Comparison of ENCODE assay signal across 8 cellular contexts in the genomic region with DNA sequence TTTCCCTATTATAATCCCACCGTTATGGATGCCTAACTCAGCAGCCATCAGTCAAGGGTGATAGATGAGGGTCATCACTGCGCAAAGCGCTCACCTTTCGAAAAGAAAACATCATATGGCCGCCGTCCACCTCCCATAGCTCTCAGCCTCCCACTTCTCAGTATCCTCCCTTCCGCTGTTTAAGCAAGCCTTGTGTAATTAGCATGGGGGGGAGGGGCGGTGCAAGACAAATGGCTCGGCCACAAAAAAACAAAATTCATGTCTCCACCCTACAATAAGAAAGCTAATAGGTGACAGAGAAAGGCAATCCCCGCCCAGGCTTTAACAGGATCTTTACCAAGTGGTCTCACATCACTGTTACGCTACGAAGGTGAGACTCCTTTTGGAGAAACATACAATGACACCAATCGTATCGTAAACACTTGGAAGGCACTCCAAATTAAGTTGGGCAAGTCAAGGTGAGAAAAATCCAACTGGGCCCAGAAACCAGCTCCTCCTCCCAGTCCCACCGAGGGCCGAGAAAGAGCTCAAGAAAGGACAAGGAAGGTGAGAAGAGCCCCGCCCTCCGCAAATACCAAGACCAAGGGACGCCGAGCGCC. TPM values are rescaled to one million over a fixed set of nuclear protein-coding genes. Genes with fewer than 3 reads are reported as not detected.
DNase-seq lines count a peak whose midpoint lies in the region; ATAC-seq lines count a peak whose summit lies in the region.

No MANE protein-coding gene starts in this region.

- H2AFZ ChIP-seq in mesenchymal stem cell (ENCODE audit: low read depth, low read length), result no peak overlapping the region

- no peaks in the 10 kb centered on the region for H3K9me3 Mint-ChIP-seq in activated CD4-positive, alpha-beta T cell treated with anti-CD3 and anti-CD28 coated beads, Interleukin-2, amount 10 ng/mL, durations not matched to agents 24 days and 14 days

- peak overlapping the region; percentile 99 for H2BK5ac ChIP-seq in mesenchymal stem cell (ENCODE audit: low read depth, low read length, poor library complexity, severe bottlenecking)

- peak overlapping the region; percentile 54 for H2AK5ac ChIP-seq in mesenchymal stem cell (ENCODE audit: low read length, severe bottlenecking)

- H3K9me3 ChIP-seq in mesenchymal stem cell (ENCODE audit: control insufficient read depth, low read length), result no peaks in the 10 kb centered on the region

- H2BK120ac ChIP-seq in mesenchymal stem cell (ENCODE audit: low read depth, low read length), result peak overlapping the region; percentile 51

- peak overlapping the region; percentile 78 to 96 for H3K18ac ChIP-seq in mesenchymal stem cell (ENCODE audit: low read depth in 1 of 2, low read length in 2 of 2)

- H3K4me1 ChIP-seq in mesenchymal stem cell (ENCODE audit: control insufficient read depth, insufficient read depth, low read depth, low read length), result peaks cover 23% of the 10 kb centered on the region

- peak overlapping the region; percentile 81 for H3K4me3 Mint-ChIP-seq in activated CD4-positive, alpha-beta T cell treated with anti-CD3 and anti-CD28 coated beads, Interleukin-2, amount 10 ng/mL, durations not matched to agents 24 days and 14 days

- no peaks in the 10 kb centered on the region for H3K27me3 Mint-ChIP-seq in activated CD4-positive, alpha-beta T cell treated with anti-CD3 and anti-CD28 coated beads, Interleukin-2, amount 10 ng/mL, durations not matched to agents 24 days and 14 days

- H3K36me3 ChIP-seq in mesenchymal stem cell (ENCODE audit: control insufficient read depth in 1 of 2, insufficient read depth in 2 of 2, low read depth in 1 of 2, low read length in 2 of 2), result peaks cover 24 to 48% of the 10 kb centered on the region in 2 experiments

- H3K27me3 ChIP-seq in mesenchymal stem cell (ENCODE audit: control insufficient read depth in 1 of 2, insufficient read depth in 1 of 2, low read length in 2 of 2), result no peaks in the 10 kb centered on the region

- H3K79me1 ChIP-seq in mesenchymal stem cell (replicated peaks; ENCODE audit: low read length, poor library complexity, severe bottlenecking), result peaks cover 21% of the 10 kb centered on the region

- peak overlapping the region; percentile 69 to 98 for H3K4ac ChIP-seq in mesenchymal stem cell (ENCODE audit: low read depth in 1 of 2, low read length in 2 of 2)

- H3K4me2 ChIP-seq in mesenchymal stem cell (ENCODE audit: low read length, poor library complexity, severe bottlenecking), result peak overlapping the region; percentile 78

- peak; percentile 72 for DNase-seq in activated gamma-delta T cell treated with Interleukin-2 at 50 U/mL for 16 hours
- DNase-seq in activated gamma-delta T cell (lab: John Stamatoyannopoulos, UW), result no peak
- DNase-seq in NCI-H146 (lab: John Stamatoyannopoulos, UW), result peak; percentile 81
- peak; percentile 90 for DNase-seq in activated CD4-positive, alpha-beta T cell treated with anti-CD3 and anti-CD28 coated beads, Interleukin-2, amount 10 ng/mL, durations not matched to agents 24 days and 14 days
- peak; percentile 72 for DNase-seq in effector CD4-positive, alpha-beta T cell
- peak; percentile 64 for DNase-seq in mesenchymal stem cell
- peak; percentile 68 for DNase-seq in stimulated activated naive CD8-positive, alpha-beta T cell treated with anti-CD3 and anti-CD28 coated beads, Interleukin-15, Interleukin-2, amounts not matched to agents 100 U/mL and 50 U/mL, for 24 hours
- no peak for DNase-seq in amniotic stem cell (lab: John Stamatoyannopoulos, UW)

- peak overlapping the region; percentile 67 for H4K8ac ChIP-seq in mesenchymal stem cell (ENCODE audit: low read length)

- intact Hi-C loops in activated CD4-positive, alpha-beta T cell treated with anti-CD3 and anti-CD28 coated beads, Interleukin-2, amount 10 ng/mL, durations not matched to agents 24 days and 14 days (cut with micrococcal nuclease), result loop anchor here (1.0 to 10.0 kb wide), 3 partner anchors 47 to 416 kb away; a partner anchor contains a TSS

- H3K27ac Mint-ChIP-seq in activated CD4-positive, alpha-beta T cell treated with anti-CD3 and anti-CD28 coated beads, Interleukin-2, amount 10 ng/mL, durations not matched to agents 24 days and 14 days, result peak overlapping the region; percentile 90

- H3K9ac ChIP-seq in mesenchymal stem cell (ENCODE audit: low read length), result peak overlapping the region; percentile 98

- H2BK12ac ChIP-seq in mesenchymal stem cell (ENCODE audit: low read length in 2 of 2), result no peak overlapping the region

- peak; percentile 10 for ATAC-seq in stimulated activated naive CD8-positive, alpha-beta T cell treated with anti-CD3 and anti-CD28 coated beads, Interleukin-15, Interleukin-2, amounts not matched to agents 100 U/mL and 50 U/mL, for 24 hours

- peaks cover 48% of the 10 kb centered on the region for H3K4me1 Mint-ChIP-seq in activated CD4-positive, alpha-beta T cell treated with anti-CD3 and anti-CD28 coated beads, Interleukin-2, amount 10 ng/mL, durations not matched to agents 24 days and 14 days

- H3K36me3 Mint-ChIP-seq in activated CD4-positive, alpha-beta T cell treated with anti-CD3 and anti-CD28 coated beads, Interleukin-2, amount 10 ng/mL, durations not matched to agents 24 days and 14 days (ENCODE audit: low read depth), result peaks cover 45% of the 10 kb centered on the region

- peak overlapping the region; percentile 96 for H3K27ac ChIP-seq in mesenchymal stem cell (ENCODE audit: low read length, poor library complexity, severe bottlenecking)

- peak overlapping the region; percentile 87 for H4K91ac ChIP-seq in mesenchymal stem cell (ENCODE audit: low read length)

- WGBS in mesenchymal stem cell, result under 1% methylated on average over 21 of the region's 21 CpGs

- peak overlapping the region in 1 of 2 experiments; percentile 42 for H3K23ac ChIP-seq in mesenchymal stem cell (ENCODE audit: low read length in 2 of 2)

- peak overlapping the region; percentile 37 for H2BK15ac ChIP-seq in mesenchymal stem cell (ENCODE audit: low read depth, poor library complexity, severe bottlenecking)

- peak overlapping the region in 1 of 2 experiments; percentile 19 for H3K14ac ChIP-seq in mesenchymal stem cell (ENCODE audit: low read length in 2 of 2)

- peak overlapping the region; percentile 66 to 95 for H3K4me3 ChIP-seq in mesenchymal stem cell (ENCODE audit: insufficient read depth in 1 of 2, low read depth in 1 of 2, low read length in 2 of 2)

RNA-seq across cellular contexts. Expression of a gene that starts 0.6 kb away (rescaled TPM):
- 696 and 720 TPM in 2 replicates for total RNA-seq in activated CD4-positive, alpha-beta T cell treated with anti-CD3 and anti-CD28 coated beads, Interleukin-2, amount 10 ng/mL, durations not matched to agents 24 days and 14 days
- polyA plus RNA-seq in mesenchymal stem cell (2013, experiment 1 of 2), result 151 TPM
- polyA plus RNA-seq in mesenchymal stem cell (2013, experiment 2 of 2), result 154 TPM

RNA-seq across cellular contexts. Expression of a gene that starts 5.2 kb away (rescaled TPM):
- total RNA-seq in activated CD4-positive, alpha-beta T cell treated with anti-CD3 and anti-CD28 coated beads, Interleukin-2, amount 10 ng/mL, durations not matched to agents 24 days and 14 days, result 0.89 and 0.92 TPM in 2 replicates
- 1.7 TPM for polyA plus RNA-seq in mesenchymal stem cell (2013, experiment 1 of 2)
- polyA plus RNA-seq in mesenchymal stem cell (2013, experiment 2 of 2), result 1.5 TPM

RNA-seq across cellular contexts. Expression of a gene that starts 6.2 kb away (rescaled TPM):
- total RNA-seq in activated CD4-positive, alpha-beta T cell treated with anti-CD3 and anti-CD28 coated beads, Interleukin-2, amount 10 ng/mL, durations not matched to agents 24 days and 14 days, result 14.8 and 16.2 TPM in 2 replicates
- polyA plus RNA-seq in mesenchymal stem cell (2013, experiment 1 of 2), result 19.3 TPM
- 17.1 TPM for polyA plus RNA-seq in mesenchymal stem cell (2013, experiment 2 of 2)

RNA-seq across cellular contexts. Expression of a gene that starts 12.4 kb away (rescaled TPM):
- total RNA-seq in activated CD4-positive, alpha-beta T cell treated with anti-CD3 and anti-CD28 coated beads, Interleukin-2, amount 10 ng/mL, durations not matched to agents 24 days and 14 days, result not detected in 2 replicates
- polyA plus RNA-seq in mesenchymal stem cell (2013, experiment 1 of 2), result not detected
- not detected for polyA plus RNA-seq in mesenchymal stem cell (2013, experiment 2 of 2)

RNA-seq across cellular contexts. Expression of a gene that starts 30.9 kb away (rescaled TPM):
- 622 and 631 TPM in 2 replicates for total RNA-seq in activated CD4-positive, alpha-beta T cell treated with anti-CD3 and anti-CD28 coated beads, Interleukin-2, amount 10 ng/mL, durations not matched to agents 24 days and 14 days
- polyA plus RNA-seq in mesenchymal stem cell (2013, experiment 1 of 2), result 0.06 TPM
- not detected for polyA plus RNA-seq in mesenchymal stem cell (2013, experiment 2 of 2)

Comparison
In these comparisons a context has a peak if more than half of its experiments do, and no peak if none do; other contexts are left out.
1. DNase-seq: peak in activated gamma-delta T cell treated with Interleukin-2 at 50 U/mL for 16 hours (single experiment), NCI-H146 (single experiment), activated CD4-positive, alpha-beta T cell treated with anti-CD3 and anti-CD28 coated beads, Interleukin-2, amount 10 ng/mL, durations not matched to agents 24 days and 14 days (single experiment), effector CD4-positive, alpha-beta T cell (single experiment), mesenchymal stem cell (single experiment) and stimulated activated naive CD8-positive, alpha-beta T cell treated with anti-CD3 and anti-CD28 coated beads, Interleukin-15, Interleukin-2, amounts not matched to agents 100 U/mL and 50 U/mL, for 24 hours (single experiment); none in activated gamma-delta T cell (single experiment) and amniotic stem cell (single experiment).